Comparison of ENCODE assay signal across 8 cellular contexts in genomic region chr12:57888407-57889157, GRCh38. TPM values are rescaled to one million over a fixed set of nuclear protein-coding genes. Genes with fewer than 3 reads are reported as not detected.
A peak's percentile ranks its signal among the peaks of the same experiment; 100 is the strongest.
DNase-seq lines count a peak whose midpoint lies in the region; ATAC-seq and TF ChIP-seq lines count a peak whose summit lies in the region.

No MANE protein-coding gene starts in this region.

- H3K27me3 Mint-ChIP-seq in endothelial cell (ENCODE audit: unreplicated experiment), result peaks cover 8% of the 10 kb centered on the region

- H3K9me3 Mint-ChIP-seq in endothelial cell (ENCODE audit: unreplicated experiment), result no peaks in the 10 kb centered on the region

- peaks cover 59% of the 10 kb centered on the region for H3K4me1 ChIP-seq in adipocyte (ENCODE audit: control insufficient read depth, insufficient read depth, low read length)
- peaks cover 54 to 59% (median 57%) of the 10 kb centered on the region in 3 donors for H3K4me1 ChIP-seq in skeletal muscle tissue (ENCODE audit: control insufficient read depth in 3 of 3, insufficient read depth in 3 of 3, low read length in 3 of 3)

- peak overlapping the region; percentile 68 for H3K4me3 ChIP-seq in adipocyte (ENCODE audit: low read length)
- peak overlapping the region; percentile 50 to 54 (median 54) for H3K4me3 ChIP-seq in skeletal muscle tissue (ENCODE audit: low read length in 3 of 3)

- H3K9ac ChIP-seq in adipocyte (ENCODE audit: low read length) (peak overlapping the region; percentile 88), skeletal muscle tissue (ENCODE audit: low read depth in 1 of 3, low read length in 3 of 3) (peak overlapping the region; percentile 23 to 77 (median 63))

- TF ChIP-seq CTCF in endothelial cell (IDR thresholded peaks at IDR 0.05; ENCODE audit: unreplicated experiment), result no peak

- H3K27ac ChIP-seq in skeletal muscle tissue (ENCODE audit: low read depth, low read length), result peak overlapping the region; percentile 91

- peak; percentile 89 for DNase-seq in H4 (ENCODE audit: low spot score)
- peak; percentile 58 for DNase-seq in NCI-H2196 treated with DMSO at 0.1 percent for 48 hours (lab: John Stamatoyannopoulos, UW; ENCODE audit: unreplicated experiment)
- peak; percentile 67 for DNase-seq in adipocyte (ENCODE audit: low read depth)
- DNase-seq in hippocampal formation (lab: John Stamatoyannopoulos, UW), result peak; percentile 49 to 61
- no peak for DNase-seq in endothelial cell (ENCODE audit: low spot score)

- no peaks in the 10 kb centered on the region for H3K36me3 ChIP-seq in adipocyte (ENCODE audit: control insufficient read depth, insufficient read depth, low read length, severe bottlenecking)
- no peaks in the 10 kb centered on the region for H3K36me3 ChIP-seq in skeletal muscle tissue (ENCODE audit: control insufficient read depth in 3 of 3, insufficient read depth in 3 of 3, low read length in 3 of 3)

- H3K9me3 ChIP-seq in adipocyte (ENCODE audit: control insufficient read depth, low read length) (no peaks in the 10 kb centered on the region), skeletal muscle tissue (ENCODE audit: control insufficient read depth in 3 of 3, low read length in 3 of 3) (no peaks in the 10 kb centered on the region)

- no peak overlapping the region for H3K27ac Mint-ChIP-seq in endothelial cell (ENCODE audit: unreplicated experiment)

- ATAC-seq in HG02973 (IDR thresholded peaks at IDR 0.05; ENCODE audit: unreplicated experiment) (no peak), GM21825 (IDR thresholded peaks at IDR 0.05; ENCODE audit: unreplicated experiment) (no peak)

- H3K27me3 ChIP-seq in adipocyte (replicated peaks; ENCODE audit: control insufficient read depth, insufficient read depth, low read length) (no peaks in the 10 kb centered on the region), skeletal muscle tissue (ENCODE audit: control insufficient read depth in 3 of 3, insufficient read depth in 3 of 3, low read length in 3 of 3) (no peaks in the 10 kb centered on the region)

- H3K4me3 Mint-ChIP-seq in endothelial cell (ENCODE audit: unreplicated experiment), result no peak overlapping the region

- peaks cover 24% of the 10 kb centered on the region for H3K4me1 Mint-ChIP-seq in endothelial cell (ENCODE audit: unreplicated experiment)

- no peaks in the 10 kb centered on the region for H3K36me3 Mint-ChIP-seq in endothelial cell (ENCODE audit: low read depth, unreplicated experiment)

RNA-seq across cellular contexts. Expression of gene CTDSP2, which starts 42.1 kb away (rescaled TPM):
- total RNA-seq in H4 (2014; rRNA removed; shearing (Covaris generic)), result 36.1 and 44.8 TPM in 2 replicates
- total RNA-seq in skeletal muscle tissue (51.1 TPM), endothelial cell (ENCODE audit: unreplicated experiment) (181 TPM)

RNA-seq across cellular contexts. Expression of gene ATP23, which starts 52.8 kb away (rescaled TPM):
- 28.7 and 30.0 TPM in 2 replicates for total RNA-seq in H4 (2014; rRNA removed; shearing (Covaris generic))
- 8.9 TPM for total RNA-seq in skeletal muscle tissue
- total RNA-seq in endothelial cell (ENCODE audit: unreplicated experiment), result 3.1 TPM
